17 cellular contexts compared by ENCODE assay signal in genomic region chr11:83641511-83641910, GRCh38.
A peak's percentile ranks its signal among the peaks of the same experiment; 100 is the strongest.
DNase-seq lines count a peak whose midpoint lies in the region; ATAC-seq, FAIRE-seq and TF ChIP-seq lines count a peak whose summit lies in the region.
"Had no signal": no experiment of that assay in that cellular context is flagged by ENCODE, and none has a peak within 500 bp of the region (broad histone marks: within the 10 kb centered on the region; RNA-seq: fewer than 3 reads in every experiment).

No MANE protein-coding gene starts in this region.

- peak; percentile 27 for DNase-seq in EH (ENCODE audit: low read depth)
- DNase-seq in adipocyte (ENCODE audit: low read depth), result peak; percentile 12
- peak; percentile 54 for DNase-seq in left ventricle myocardium superior
- DNase-seq in sigmoid colon, result peak; percentile 77
- DNase-seq in NCI-H748 treated with DMSO at 0.1 percent for 48 hours (lab: John Stamatoyannopoulos, UW), result no peak
- DNase-seq in esophagus squamous epithelium (lab: John Stamatoyannopoulos, UW), result no peak
- no peak for DNase-seq in NCI-H187 (lab: John Stamatoyannopoulos, UW)
- no peak for DNase-seq in D721Med (ENCODE audit: insufficient read length, low spot score)
- DNase-seq: activated CD8-positive, alpha-beta memory T cell treated with anti-CD3 and anti-CD28 coated beads, Interleukin-2, amount 50 U/mL, for 4 hours; DMS79; NCI-H446 treated with DMSO at 0.1 percent for 48 hours; occipital lobe; PC-9; T-cell had no signal

- TF ChIP-seq CTCF in sigmoid colon (IDR thresholded peaks at IDR 0.05) (no peak), esophagus squamous epithelium (IDR thresholded peaks at IDR 0.05) (no peak), D721Med (IDR thresholded peaks at IDR 0.05; ENCODE audit: insufficient read depth, missing control alignments) (no peak)

- H3K4me1 ChIP-seq in adipocyte (ENCODE audit: control insufficient read depth, insufficient read depth, low read length) (peaks cover 10% of the 10 kb centered on the region), sigmoid colon (peaks cover 0 to 20% (median 4%) of the 10 kb centered on the region in 4 donors), esophagus squamous epithelium (no peaks in the 10 kb centered on the region)

- H3K27ac ChIP-seq in sigmoid colon (peak overlapping the region in 2 of 4 donors; percentile 32 to 49), esophagus squamous epithelium (no peak overlapping the region)
- H3K27ac ChIP-seq: BLaER1, cardiac muscle cell, PC-9 had no signal

- intact Hi-C loops in left ventricle myocardium superior (cut with micrococcal nuclease) (no loop called here), sigmoid colon (cut with DNase I) (no loop called here), esophagus squamous epithelium (cut with DNase I) (no loop called here)

- ATAC-seq in left ventricle myocardium superior, result peak; percentile 99
- ATAC-seq: activated CD4-positive, CD25-positive, alpha-beta regulatory T cell treated with anti-CD3 and anti-CD28 coated beads, Interleukin-2, amount 50 U/mL, for 24 hours; T-cell had no signal

- H3K9me3 ChIP-seq in adipocyte (ENCODE audit: control insufficient read depth, low read length) (no peaks in the 10 kb centered on the region), sigmoid colon (no peaks in the 10 kb centered on the region), esophagus squamous epithelium (no peaks in the 10 kb centered on the region)
- H3K9me3 ChIP-seq: BLaER1 had no signal

- no peaks in the 10 kb centered on the region for H3K27me3 ChIP-seq in adipocyte (replicated peaks; ENCODE audit: control insufficient read depth, insufficient read depth, low read length)
- H3K27me3 ChIP-seq in sigmoid colon, result no peaks in the 10 kb centered on the region
- no peaks in the 10 kb centered on the region for H3K27me3 ChIP-seq in esophagus squamous epithelium
- H3K27me3 ChIP-seq: BLaER1, cardiac muscle cell had no signal

- TF ChIP-seq POLR2A in sigmoid colon (IDR thresholded peaks at IDR 0.05) (no peak), esophagus squamous epithelium (IDR thresholded peaks at IDR 0.05) (no peak)

- no peak overlapping the region for H3K9ac ChIP-seq in adipocyte (ENCODE audit: low read length)
- H3K9ac ChIP-seq: BLaER1 had no signal

- H3K36me3 ChIP-seq in adipocyte (ENCODE audit: control insufficient read depth, insufficient read depth, low read length, severe bottlenecking), result no peaks in the 10 kb centered on the region
- no peaks in the 10 kb centered on the region for H3K36me3 ChIP-seq in sigmoid colon
- H3K36me3 ChIP-seq in esophagus squamous epithelium, result no peaks in the 10 kb centered on the region
- H3K36me3 ChIP-seq: BLaER1, cardiac muscle cell had no signal

- H3K4me3 ChIP-seq in adipocyte (ENCODE audit: low read length) (no peak overlapping the region), sigmoid colon (no peak overlapping the region), esophagus squamous epithelium (no peak overlapping the region)
- H3K4me3 ChIP-seq: BLaER1, cardiac muscle cell, PC-9 had no signal

- peak in 1 of 4 donors; percentile 16 for TF ChIP-seq EP300 in sigmoid colon (IDR thresholded peaks at IDR 0.05)

- 49 to 60% methylated on average over 7 of the region's 7 CpGs for WGBS in sigmoid colon, 2 donors
- WGBS in esophagus squamous epithelium, 2 donors, result 41 to 60% methylated on average over 4 to 7 of the region's 7 CpGs

- no peak for FAIRE-seq in D721Med (lab: Jason Lieb, UNC)

Comparison
In these comparisons a context has a peak if more than half of its experiments do, and no peak if none do; other contexts are left out.
1. DNase-seq: peak in EH (single experiment), adipocyte (single experiment), left ventricle myocardium superior (single experiment) and sigmoid colon (single experiment); none in NCI-H748 treated with DMSO at 0.1 percent for 48 hours (single experiment), esophagus squamous epithelium (single experiment), NCI-H187 (0 of 2) and D721Med (single experiment).